Comparison of ENCODE assay signal across 8 cellular contexts in the genomic region with DNA sequence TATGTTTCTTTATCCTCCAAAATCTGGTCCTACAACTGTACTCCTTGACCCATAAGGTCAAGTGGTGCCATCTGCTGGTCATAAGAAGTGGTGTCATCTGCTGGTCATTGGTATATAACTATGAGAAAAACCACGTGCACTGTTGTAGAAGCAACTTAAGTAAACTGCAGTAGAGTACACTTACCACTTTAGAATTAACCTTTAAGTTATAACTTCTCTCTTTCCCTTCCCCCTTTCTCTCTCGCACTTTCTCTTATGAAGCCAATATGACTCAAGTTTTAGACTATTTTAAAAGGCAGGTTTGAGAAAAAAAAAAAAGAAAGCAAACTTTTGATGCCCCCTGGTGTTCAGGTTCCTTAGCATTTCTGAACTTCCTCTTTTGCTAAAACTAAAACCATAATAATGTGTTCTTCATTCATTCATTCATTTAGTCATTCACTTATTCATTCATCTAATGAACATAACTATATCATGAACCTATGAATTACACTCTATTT. TPM values are rescaled to one million over a fixed set of nuclear protein-coding genes. Genes with fewer than 3 reads are reported as not detected.
DNase-seq lines count a peak whose midpoint lies in the region; ATAC-seq and TF ChIP-seq lines count a peak whose summit lies in the region.

No MANE protein-coding gene starts in this region.

- peaks cover 0 to 33% (median 5%) of the 10 kb centered on the region in 9 donors for H3K27me3 ChIP-seq in heart left ventricle

- TF ChIP-seq CTCF in heart left ventricle (IDR thresholded peaks at IDR 0.05) = peak; percentile 67 to 91 (median 82)

- H3K27me3 Mint-ChIP-seq in activated naive CD8-positive, alpha-beta T cell = peaks cover 4% of the 10 kb centered on the region

- H3K4me1 Mint-ChIP-seq in activated naive CD8-positive, alpha-beta T cell (ENCODE audit: low read depth) = peaks cover 3% of the 10 kb centered on the region

- 0% methylated on average over 2 of the region's 2 CpGs for WGBS in heart left ventricle, 4 donors

- H3K4me3 Mint-ChIP-seq in activated naive CD8-positive, alpha-beta T cell = peak overlapping the region; percentile 74

- DNase-seq in GDM1 (lab: John Stamatoyannopoulos, UW) (peak; percentile 56), HuH-7.5 (ENCODE audit: low spot score) (peak; percentile 14), OCI-M1 (lab: John Stamatoyannopoulos, UW) (peak; percentile 86), heart left ventricle (peak in 4 of 5 donors; percentile 29 to 44 (median 38)), pulmonary artery endothelial cell (ENCODE audit: low read depth, low spot score) (peak; percentile 69), 8988T (no peak)

- peak; percentile 99 for ATAC-seq in GM21576 (IDR thresholded peaks at IDR 0.05; ENCODE audit: unreplicated experiment)
- peak; percentile 71 to 95 (median 89) for ATAC-seq in heart left ventricle

- TF ChIP-seq POLR2A in heart left ventricle (IDR thresholded peaks at IDR 0.05) = no peak

- peak overlapping the region in 6 of 12 donors; percentile 6 to 39 (median 20) for H3K4me3 ChIP-seq in heart left ventricle

- peak overlapping the region; percentile 89 for H3K27ac Mint-ChIP-seq in activated naive CD8-positive, alpha-beta T cell

- H3K36me3 ChIP-seq in heart left ventricle = no peaks in the 10 kb centered on the region

- no peaks in the 10 kb centered on the region for H3K9me3 Mint-ChIP-seq in activated naive CD8-positive, alpha-beta T cell (ENCODE audit: low read depth)

- H3K36me3 Mint-ChIP-seq in activated naive CD8-positive, alpha-beta T cell = no peaks in the 10 kb centered on the region

- H3K27ac ChIP-seq in heart left ventricle = no peak overlapping the region

- H3K9me3 ChIP-seq in heart left ventricle = no peaks in the 10 kb centered on the region

- no peaks in the 10 kb centered on the region for H3K4me1 ChIP-seq in heart left ventricle

- intact Hi-C loops in heart left ventricle (cut with DNase I) = loop anchor here (2.0 to 10.0 kb wide), 10 partner anchors 75 to 605 kb away; partner anchors contain the start of gene IFNA4 (in 1 of the 10)

RNA-seq across cellular contexts. Expression of gene MTAP, which starts 12.8 kb away (rescaled TPM):
- total RNA-seq in heart left ventricle (10 to 100 TPM; 12.6 to 27.3 (median 19.4) TPM), pulmonary artery endothelial cell (32.2 and 55.8 TPM in 2 replicates)
- 1 to 10 TPM; 5.4 to 6.6 TPM for polyA plus RNA-seq in heart left ventricle
